Comparison of ENCODE assay signal across 8 cellular contexts in the genomic region with DNA sequence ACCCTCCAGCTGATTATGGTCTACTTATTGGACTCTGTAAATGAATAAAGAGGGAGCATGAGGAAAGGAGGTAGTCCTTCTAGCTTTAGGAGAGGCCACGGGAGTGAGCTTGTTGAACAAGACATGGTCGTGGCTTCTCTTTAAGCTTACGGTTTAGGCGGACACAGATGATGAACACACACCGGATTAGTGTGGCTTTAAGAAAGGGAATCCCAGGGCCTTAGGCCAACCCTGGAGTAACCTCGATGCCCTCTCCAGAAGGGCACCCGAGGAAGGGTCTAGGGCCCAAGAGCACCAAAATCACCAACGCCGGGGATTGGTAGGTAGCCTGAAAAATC. TPM values are rescaled to one million over a fixed set of nuclear protein-coding genes. Genes with fewer than 3 reads are reported as not detected.
DNase-seq lines count a peak whose midpoint lies in the region; ATAC-seq, FAIRE-seq and TF ChIP-seq lines count a peak whose summit lies in the region.

No MANE protein-coding gene starts in this region.

- intact Hi-C loops in left cardiac atrium (cut with DNase I) = loop anchor here in 1 of 2 donors (10.0 kb wide), 2 partner anchors 47 to 243 kb away; no protein-coding TSS in a partner anchor

- no peak for DNase-seq in right atrium auricular region (ENCODE audit: low spot score)
- DNase-seq in left cardiac atrium = no peak
- DNase-seq in astrocyte of the spinal cord (ENCODE audit: low read depth, low spot score) = no peak
- DNase-seq in naive B cell = peak; percentile 6
- no peak for DNase-seq in DMS79 treated with DMSO at 0.1 percent for 48 hours (lab: John Stamatoyannopoulos, UW)
- DNase-seq in WERI-Rb-1 = no peak
- DNase-seq in frontal cortex (ENCODE audit: low spot score in 2 of 2) = no peak

- peaks cover 0 to 30% of the 10 kb centered on the region in 2 donors for H3K4me1 ChIP-seq in right atrium auricular region

- peaks cover 41 to 61% (median 51%) of the 10 kb centered on the region in 3 donors for H3K4me1 Mint-ChIP-seq in naive B cell

- H3K27ac Mint-ChIP-seq in naive B cell = peak overlapping the region in 4 of 6 donors; percentile 67 to 82 (median 76)

- H3K27me3 ChIP-seq in right atrium auricular region = no peaks in the 10 kb centered on the region
- H3K27me3 ChIP-seq in WERI-Rb-1 (ENCODE audit: insufficient read depth, low read depth, severe bottlenecking) = peaks cover 73% of the 10 kb centered on the region

- H3K9me3 Mint-ChIP-seq in naive B cell = peaks cover 0 to 6% (median 0%) of the 10 kb centered on the region in 7 donors

- peak overlapping the region; percentile 68 to 94 (median 85) for H3K4me3 Mint-ChIP-seq in naive B cell

- H3K4me3 ChIP-seq in right atrium auricular region (peak overlapping the region; percentile 17 to 97), astrocyte of the spinal cord (ENCODE audit: low read depth, low read length) (peak overlapping the region; percentile 33), WERI-Rb-1 (ENCODE audit: low read depth, low read length) (no peak overlapping the region)

- ATAC-seq in left cardiac atrium (no peak), HG03280 (IDR thresholded peaks at IDR 0.05; ENCODE audit: unreplicated experiment) (peak; percentile 1), naive B cell (ENCODE audit: low read depth in 2 of 2) (no peak)

- H3K9me3 ChIP-seq in right atrium auricular region (no peaks in the 10 kb centered on the region), WERI-Rb-1 (ENCODE audit: severe bottlenecking) (peaks cover 17% of the 10 kb centered on the region)

- H3K27me3 Mint-ChIP-seq in naive B cell = no peaks in the 10 kb centered on the region

- peak overlapping the region; percentile 40 to 97 for H3K27ac ChIP-seq in right atrium auricular region
- H3K27ac ChIP-seq in WERI-Rb-1 = no peak overlapping the region

- peaks cover 27% of the 10 kb centered on the region for H3K36me3 ChIP-seq in right atrium auricular region
- H3K36me3 ChIP-seq in WERI-Rb-1 = no peaks in the 10 kb centered on the region

- no peak for FAIRE-seq in frontal cortex (lab: Jason Lieb, UNC)

- TF ChIP-seq CTCF in right atrium auricular region (IDR thresholded peaks at IDR 0.05) (no peak), astrocyte of the spinal cord (IDR thresholded peaks at IDR 0.05; ENCODE audit: low read depth, low read length) (no peak), WERI-Rb-1 (IDR thresholded peaks at IDR 0.05; ENCODE audit: low read depth, low read length) (no peak)

- in situ Hi-C loops in astrocyte of the spinal cord (cut with HindIII; ENCODE audit: low sequenced_read_pairs) = no loop called here

- H3K36me3 Mint-ChIP-seq in naive B cell = peaks cover 9 to 10% of the 10 kb centered on the region in 2 donors

RNA-seq across cellular contexts. Expression of a gene that starts 39.4 kb away (rescaled TPM):
- 1 to 10 TPM; 2.6 to 3.9 TPM for total RNA-seq in right atrium auricular region
- 1 to 10 TPM; 1.2 to 2.0 TPM for total RNA-seq in left cardiac atrium
- not detected for polyA plus RNA-seq in naive B cell (ENCODE audit: low read depth in 6 of 6)
- 0.41 TPM for total RNA-seq in frontal cortex

RNA-seq across cellular contexts. Expression of a gene that starts 52.7 kb away (rescaled TPM):
- total RNA-seq in right atrium auricular region = 10 to 100 TPM; 19.1 to 28.0 TPM
- 10 to 100 TPM; 40.7 to 48.0 TPM for total RNA-seq in left cardiac atrium
- polyA plus RNA-seq in naive B cell (ENCODE audit: low read depth in 6 of 6) = 1 to 10 TPM; 1.2 to 5.2 (median 1.8) TPM
- 56.7 TPM for total RNA-seq in frontal cortex
